ENCODE assay signal across 12 cellular contexts in the genomic region with DNA sequence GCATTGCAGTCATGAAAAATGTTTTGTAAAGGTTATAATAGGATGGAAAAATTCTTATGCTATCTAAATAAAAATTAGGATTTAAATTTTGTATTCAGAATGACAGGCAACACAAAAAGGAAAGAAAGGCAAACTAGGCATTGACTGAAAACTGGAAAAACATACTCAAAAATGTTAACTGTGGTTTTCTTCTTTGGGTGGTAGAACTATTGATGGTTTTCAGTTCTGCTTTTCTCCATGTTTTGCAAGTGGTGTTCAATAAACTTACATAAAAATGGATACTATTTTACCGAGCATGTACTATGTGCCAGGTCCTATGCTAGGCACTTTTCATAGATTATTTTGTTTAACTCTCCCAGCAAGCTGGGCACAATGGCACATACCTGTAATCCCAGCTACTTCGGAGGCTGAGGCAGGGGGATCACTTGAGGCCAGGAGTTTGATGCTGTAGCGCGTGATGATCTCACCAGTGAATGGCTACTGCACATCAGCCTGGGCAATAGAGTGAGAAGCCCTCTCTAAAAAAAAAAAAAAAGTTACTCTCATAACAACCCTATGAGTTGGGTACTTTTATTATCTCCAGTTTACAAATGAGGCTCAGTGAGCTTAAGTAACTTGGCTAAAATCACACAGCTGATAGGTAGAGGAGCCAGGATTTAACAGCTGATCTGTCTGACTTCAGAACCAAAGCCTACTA. TPM values are rescaled to one million over a fixed set of nuclear protein-coding genes. Genes with fewer than 3 reads are reported as not detected.
DNase-seq lines count a peak whose midpoint lies in the region; ATAC-seq and TF ChIP-seq lines count a peak whose summit lies in the region.
"Had no signal": no experiment of that assay in that cellular context is flagged by ENCODE, and none has a peak within 500 bp of the region (broad histone marks: within the 10 kb centered on the region; RNA-seq: fewer than 3 reads in every experiment).

No MANE protein-coding gene starts in this region.

- H3K36me3 Mint-ChIP-seq in CD8-positive, alpha-beta T cell, result no peaks in the 10 kb centered on the region

- no peaks in the 10 kb centered on the region for H3K9me2 ChIP-seq in MM.1S (replicated peaks; ENCODE audit: insufficient read depth, low read length)

- H3K27ac Mint-ChIP-seq in CD8-positive, alpha-beta T cell, result no peak overlapping the region

- no peaks in the 10 kb centered on the region for H3K79me2 ChIP-seq in MM.1S (ENCODE audit: low read length)

- H4K20me1 ChIP-seq in MM.1S (ENCODE audit: insufficient read depth, low read length), result no peaks in the 10 kb centered on the region

- H3K4me1 Mint-ChIP-seq in CD8-positive, alpha-beta T cell (ENCODE audit: low read depth), result no peaks in the 10 kb centered on the region

- no peak overlapping the region for H3K4me3 ChIP-seq in MM.1S (ENCODE audit: low read length)
- H3K4me3 ChIP-seq in CD8-positive, alpha-beta T cell (ENCODE audit: low read depth, low read length), result no peak overlapping the region
- H3K4me3 ChIP-seq in spleen, result no peak overlapping the region
- no peak overlapping the region for H3K4me3 ChIP-seq in tibial nerve
- H3K4me3 ChIP-seq: thoracic aorta had no signal

- intact Hi-C loops in CD8-positive, alpha-beta T cell (cut with DNase I, micrococcal nuclease), result no loop called here
- intact Hi-C loops in spleen (cut with DNase I; ENCODE audit: low total_unique reads), result no loop called here

- TF ChIP-seq EP300 in tibial nerve (IDR thresholded peaks at IDR 0.05), result no peak

- WGBS in spleen, 5 donors, result 79 to 85% (median 80%) methylated on average over 4 of the region's 4 CpGs
- 83 to 94% methylated on average over 4 of the region's 4 CpGs for WGBS in tibial nerve, 2 donors

- POLR2A ChIA-PET in CD8-positive, alpha-beta T cell (lab: Charles Lee), result interaction anchor here (1.2 kb wide), 1 partner anchor 25 kb away, joined by 5 read pairs; no protein-coding TSS in a partner anchor

- peaks cover 13% of the 10 kb centered on the region for H3K4me1 ChIP-seq in MM.1S (ENCODE audit: low read length)
- no peaks in the 10 kb centered on the region for H3K4me1 ChIP-seq in CD8-positive, alpha-beta T cell (ENCODE audit: insufficient read depth, low read length)
- peaks cover 0 to 34% (median 19%) of the 10 kb centered on the region in 6 donors for H3K4me1 ChIP-seq in spleen
- H3K4me1 ChIP-seq in tibial nerve, result peaks cover 0 to 5% (median 0%) of the 10 kb centered on the region in 4 donors

- H3K4me3 Mint-ChIP-seq in CD8-positive, alpha-beta T cell, result no peak overlapping the region

- TF ChIP-seq CTCF in MM.1S (IDR thresholded peaks at IDR 0.05; ENCODE audit: low read length) (no peak), spleen (IDR thresholded peaks at IDR 0.05 in 8 of 11, conservative IDR thresholded peaks at IDR 0.05 in 3 of 11) (no peak), tibial nerve (IDR thresholded peaks at IDR 0.05) (no peak)
- TF ChIP-seq CTCF in CD8-positive, alpha-beta T cell (IDR thresholded peaks at IDR 0.05), result no peak

- no peaks in the 10 kb centered on the region for H3K9me3 Mint-ChIP-seq in CD8-positive, alpha-beta T cell

- no peaks in the 10 kb centered on the region for H3K27me3 ChIP-seq in MM.1S (replicated peaks; ENCODE audit: insufficient read depth, low read length)
- H3K27me3 ChIP-seq in CD8-positive, alpha-beta T cell (ENCODE audit: insufficient read depth, low read length), result no peaks in the 10 kb centered on the region
- H3K27me3 ChIP-seq in spleen (replicated peaks in 1 of 7), result no peaks in the 10 kb centered on the region
- no peaks in the 10 kb centered on the region for H3K27me3 ChIP-seq in tibial nerve

- ATAC-seq in GM18499 (IDR thresholded peaks at IDR 0.05; ENCODE audit: insufficient read depth, unreplicated experiment), result peak; percentile 70
- ATAC-seq in GM19468 (IDR thresholded peaks at IDR 0.05; ENCODE audit: extremely low read depth, unreplicated experiment), result peak; percentile 24
- ATAC-seq in HG02943 (IDR thresholded peaks at IDR 0.05; ENCODE audit: low read depth, unreplicated experiment), result peak; percentile 66
- no peak for ATAC-seq in CD8-positive, alpha-beta T cell

- no peaks in the 10 kb centered on the region for H3K27me3 Mint-ChIP-seq in CD8-positive, alpha-beta T cell (ENCODE audit: low read depth)

- H3K36me3 ChIP-seq in MM.1S (replicated peaks; ENCODE audit: insufficient read depth, low read length) (no peaks in the 10 kb centered on the region), spleen (no peaks in the 10 kb centered on the region), tibial nerve (no peaks in the 10 kb centered on the region)
- H3K36me3 ChIP-seq in CD8-positive, alpha-beta T cell (ENCODE audit: insufficient read depth, low read length), result no peaks in the 10 kb centered on the region
- H3K36me3 ChIP-seq: thoracic aorta had no signal

- no peaks in the 10 kb centered on the region for H3F3A ChIP-seq in MM.1S (ENCODE audit: insufficient read depth, low read length)

- no peak overlapping the region for H3K27ac ChIP-seq in MM.1S (ENCODE audit: low read length)
- no peak overlapping the region for H3K27ac ChIP-seq in CD8-positive, alpha-beta T cell (ENCODE audit: low read depth, low read length)
- H3K27ac ChIP-seq in spleen, result no peak overlapping the region
- no peak overlapping the region for H3K27ac ChIP-seq in tibial nerve
- H3K27ac ChIP-seq: thoracic aorta had no signal

- CTCF ChIA-PET in CD8-positive, alpha-beta T cell (lab: Charles Lee), result no interaction called here

- DNase-seq in MM.1S (peak; percentile 16), spleen (no peak), tibial nerve (ENCODE audit: low spot score in 2 of 2) (no peak), NCI-H748 (lab: John Stamatoyannopoulos, UW; ENCODE audit: unreplicated experiment) (no peak)
- no peak for DNase-seq in CD8-positive, alpha-beta T cell
- DNase-seq: NCI-H2029 treated with DMSO at 0.1 percent for 48 hours, nucleus accumbens, RPMI8226 had no signal

- TF ChIP-seq POLR2A in spleen (IDR thresholded peaks at IDR 0.05) (no peak), tibial nerve (IDR thresholded peaks at IDR 0.05) (no peak)

- H3K9me3 ChIP-seq in MM.1S (replicated peaks; ENCODE audit: insufficient read depth, low read length) (no peaks in the 10 kb centered on the region), spleen (peaks cover 0 to 2% (median 0%) of the 10 kb centered on the region in 8 donors), tibial nerve (no peaks in the 10 kb centered on the region)
- H3K9me3 ChIP-seq in CD8-positive, alpha-beta T cell (ENCODE audit: low read length), result no peaks in the 10 kb centered on the region
- H3K9me3 ChIP-seq: thoracic aorta had no signal

- H3K9ac ChIP-seq in MM.1S (ENCODE audit: low read length), result no peak overlapping the region

- no peak overlapping the region for H2AFZ ChIP-seq in MM.1S (ENCODE audit: low read length)

- H3K4me2 ChIP-seq in MM.1S (ENCODE audit: low read depth, low read length), result no peak overlapping the region

RNA-seq across cellular contexts. Expression of a gene that starts 26.4 kb away (rescaled TPM):
- 100 to 1,000 TPM; 130 to 133 TPM for total RNA-seq in CD8-positive, alpha-beta T cell
- total RNA-seq in spleen (10 to 100 TPM; 39.3 to 88.3 (median 52.1) TPM), tibial nerve (10 to 100 TPM; 21.6 to 34.9 (median 29.8) TPM)
- 1 to 10 TPM; 1.2 to 4.7 (median 2.6) TPM for polyA plus RNA-seq in spleen

RNA-seq across cellular contexts. Expression of a gene that starts 28.4 kb away (rescaled TPM):
- total RNA-seq in CD8-positive, alpha-beta T cell, result 10 to 100 TPM; 19.3 to 19.7 TPM
- total RNA-seq in spleen (10 to 100 TPM; 21.6 to 63.0 (median 39.7) TPM), tibial nerve (10 to 100 TPM; 29.9 to 49.5 (median 38.7) TPM)
- polyA plus RNA-seq in spleen, result 1 to 10 TPM; 4.5 to 8.9 (median 5.3) TPM
